Comparison of ENCODE assay signal across 13 cellular contexts in genomic region chr6:524803-525202, GRCh38.
DNase-seq lines count a peak whose midpoint lies in the region; ATAC-seq and TF ChIP-seq lines count a peak whose summit lies in the region.
"Had no signal": no experiment of that assay in that cellular context is flagged by ENCODE, and none has a peak within 500 bp of the region (broad histone marks: within the 10 kb centered on the region; RNA-seq: fewer than 3 reads in every experiment).

No MANE protein-coding gene starts in this region.

- ATAC-seq in activated naive CD8-positive, alpha-beta T cell treated with anti-CD3 and anti-CD28 coated beads, Interleukin-2, amount 10 ng/mL, durations not matched to agents 7 days and 5 days (ENCODE audit: low read depth): peak; percentile 66
- no peak for ATAC-seq in heart right ventricle

- peaks cover 5% of the 10 kb centered on the region for H3K9me3 Mint-ChIP-seq in activated naive CD8-positive, alpha-beta T cell treated with anti-CD3 and anti-CD28 coated beads, Interleukin-2, amount 10 ng/mL, durations not matched to agents 7 days and 5 days

- no peak overlapping the region for H3K27ac Mint-ChIP-seq in activated naive CD8-positive, alpha-beta T cell treated with anti-CD3 and anti-CD28 coated beads, Interleukin-2, amount 10 ng/mL, durations not matched to agents 7 days and 5 days

- no peak overlapping the region for H3K4me3 ChIP-seq in heart right ventricle
- H3K4me3 ChIP-seq: HAP-1, SJSA1, tibial artery had no signal

- in situ Hi-C loops in SK-MEL-5 (cut with HindIII; ENCODE audit: low pct_unique_long_range_greater_than_20kb, low sequenced_read_pairs): no loop called here

- H3K36me3 Mint-ChIP-seq in activated naive CD8-positive, alpha-beta T cell treated with anti-CD3 and anti-CD28 coated beads, Interleukin-2, amount 10 ng/mL, durations not matched to agents 7 days and 5 days: peaks cover 31% of the 10 kb centered on the region

- H3K36me3 ChIP-seq in heart right ventricle: peaks cover 0 to 48% (median 0%) of the 10 kb centered on the region in 9 donors
- H3K36me3 ChIP-seq: HAP-1 had no signal

- POLR2A ChIA-PET in activated naive CD8-positive, alpha-beta T cell treated with anti-CD3 and anti-CD28 coated beads, Interleukin-2, amount 10 ng/mL, durations not matched to agents 7 days and 5 days (lab: Charles Lee): interaction anchor here (1.1 to 1.9 kb wide), 3 partner anchors 80 to 134 kb away, joined by 5 to 10 read pairs (median 6); partner anchors contain the start of gene IRF4

- 62 to 75% methylated on average over 6 of the region's 6 CpGs for WGBS in heart right ventricle, 2 donors

- DNase-seq in NCI-H146 (lab: John Stamatoyannopoulos, UW) (peak; percentile 8), NCI-H146 treated with DMSO at 0.1 percent for 48 hours (lab: John Stamatoyannopoulos, UW; ENCODE audit: unreplicated experiment) (no peak), SK-MEL-5 (ENCODE audit: low read depth, low spot score) (peak; percentile 43), SW 1271 (lab: John Stamatoyannopoulos, UW) (no peak), heart right ventricle (no peak), AG08396 (ENCODE audit: low spot score) (no peak)
- DNase-seq in activated naive CD8-positive, alpha-beta T cell treated with anti-CD3 and anti-CD28 coated beads, Interleukin-2, amount 10 ng/mL, durations not matched to agents 7 days and 5 days: no peak
- DNase-seq in stimulated activated CD8-positive, alpha-beta memory T cell treated with anti-CD3 and anti-CD28 coated beads, Interleukin-12 subunit alpha, Interleukin-12 subunit beta, amount 100 ng/mL, for 4 hours (ENCODE audit: low read depth): peak; percentile 18
- DNase-seq: cerebellar nuclear complex, foreskin fibroblast, tibial artery had no signal

- intact Hi-C loops in heart right ventricle (cut with DNase I): no loop called here

- H3K9me3 ChIP-seq in heart right ventricle: no peaks in the 10 kb centered on the region
- H3K9me3 ChIP-seq: HAP-1, SJSA1, tibial artery had no signal

- no peak overlapping the region for H3K27ac ChIP-seq in heart right ventricle
- H3K27ac ChIP-seq: SJSA1, tibial artery had no signal

- H3K4me1 ChIP-seq in heart right ventricle: no peaks in the 10 kb centered on the region
- H3K4me1 ChIP-seq: SJSA1, tibial artery had no signal

- no peaks in the 10 kb centered on the region for H3K27me3 ChIP-seq in heart right ventricle
- H3K27me3 ChIP-seq: SJSA1, tibial artery had no signal

- no peak for TF ChIP-seq CTCF in heart right ventricle (IDR thresholded peaks at IDR 0.05)

- H3K27me3 Mint-ChIP-seq in activated naive CD8-positive, alpha-beta T cell treated with anti-CD3 and anti-CD28 coated beads, Interleukin-2, amount 10 ng/mL, durations not matched to agents 7 days and 5 days: no peaks in the 10 kb centered on the region

- H3K4me3 Mint-ChIP-seq in activated naive CD8-positive, alpha-beta T cell treated with anti-CD3 and anti-CD28 coated beads, Interleukin-2, amount 10 ng/mL, durations not matched to agents 7 days and 5 days: no peak overlapping the region

- peaks cover 4% of the 10 kb centered on the region for H3K4me1 Mint-ChIP-seq in activated naive CD8-positive, alpha-beta T cell treated with anti-CD3 and anti-CD28 coated beads, Interleukin-2, amount 10 ng/mL, durations not matched to agents 7 days and 5 days

Comparison
In these comparisons a context has a peak if more than half of its experiments do, and no peak if none do; other contexts are left out.
1. DNase-seq: peak in NCI-H146 (single experiment), SK-MEL-5 (single experiment) and stimulated activated CD8-positive, alpha-beta memory T cell treated with anti-CD3 and anti-CD28 coated beads, Interleukin-12 subunit alpha, Interleukin-12 subunit beta, amount 100 ng/mL, for 4 hours (single experiment); none in NCI-H146 treated with DMSO at 0.1 percent for 48 hours (single experiment), activated naive CD8-positive, alpha-beta T cell treated with anti-CD3 and anti-CD28 coated beads, Interleukin-2, amount 10 ng/mL, durations not matched to agents 7 days and 5 days (single experiment), SW 1271 (0 of 2), heart right ventricle (0 of 2) and AG08396 (single experiment).